Comparison of ENCODE assay signal across 1 cellular context in the genomic region with DNA sequence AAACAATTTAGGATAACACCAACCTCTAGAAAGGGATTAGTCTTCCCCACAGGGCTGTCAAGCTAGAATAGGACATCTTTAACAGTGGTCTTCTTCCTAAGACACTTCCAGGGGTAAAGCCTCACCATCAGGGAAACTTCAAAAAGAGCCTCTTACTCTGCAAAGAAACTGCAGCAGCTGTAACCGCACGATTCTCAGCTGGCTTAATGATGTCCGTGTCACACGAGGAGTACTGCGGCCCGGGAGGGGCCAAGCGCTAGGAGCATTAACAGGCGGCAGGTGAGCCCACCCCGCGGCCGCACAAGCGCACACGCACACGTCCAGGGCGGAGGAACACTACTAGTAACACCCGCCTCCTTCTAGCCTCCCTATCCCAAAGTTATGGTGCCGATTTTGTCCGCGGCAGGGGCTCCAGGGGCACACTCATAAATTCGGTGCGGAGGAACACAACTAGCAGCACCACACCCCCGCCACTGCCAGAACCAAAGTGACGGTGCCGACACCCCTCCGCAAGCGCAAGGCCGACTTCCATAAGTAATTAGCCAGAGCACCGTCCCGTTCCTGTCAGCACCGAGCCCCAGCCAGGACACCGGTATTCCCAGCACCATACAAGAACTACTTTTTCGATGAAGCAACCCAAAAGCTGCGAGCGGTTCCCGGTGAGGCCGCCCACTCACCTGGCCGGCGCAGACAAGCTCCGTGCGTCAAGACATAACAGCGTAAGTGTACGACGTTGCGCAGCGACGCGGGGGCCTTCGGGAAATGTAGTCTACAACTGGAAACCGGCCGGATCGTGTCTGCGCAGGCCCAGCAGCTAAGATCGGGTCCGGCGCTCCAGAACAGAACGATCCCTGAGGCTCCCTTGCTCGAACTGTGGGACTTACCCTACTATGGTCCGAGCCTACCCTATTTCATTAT.
TF ChIP-seq lines count a peak whose summit lies in the region.

A gene (plus strand): TSS at position 813 of the 918 bp plus-strand sequence. CDS start 3,572 bp downstream, outside the sequence.
A gene (minus strand): TSS at position 729 of the 918 bp plus-strand sequence. CDS start 8,116 bp downstream, outside the sequence.

TF ChIP-seq in HepG2, 621 proteins besides CTCF, POLR2A, EP300 and RAD21 (continued from another document and continues in another):
- TF ChIP-seq EEA1 (CRISPR knock-in tag; IDR thresholded peaks at IDR 0.05; ENCODE audit: borderline replicate concordance) (0 out of 2 replicates have a peak, but pooled peaks have one; percentile 0), NONO (IDR thresholded peaks at IDR 0.05) (no peak), NONO (CRISPR knock-in tag; conservative IDR thresholded peaks at IDR 0.05) (no peak), CBX1 (IDR thresholded peaks at IDR 0.05; ENCODE audit: low read depth) (no peak), PITX1 (CRISPR knock-in tag; IDR thresholded peaks at IDR 0.05) (no peak), MATR3 (CRISPR knock-in tag; IDR thresholded peaks at IDR 0.05) (no peak), SRSF4 (IDR thresholded peaks at IDR 0.05; ENCODE audit: low read depth, low read length, poor library complexity, severe bottlenecking) (no peak), SALL1 (CRISPR knock-in tag; IDR thresholded peaks at IDR 0.05) (peak; percentile 43; the same call in 1 of the 2 replicates), ZNF205 (CRISPR knock-in tag; IDR thresholded peaks at IDR 0.05) (0 out of 2 replicates have a peak, but pooled peaks have one; percentile 55), EZH2 (conservative IDR thresholded peaks at IDR 0.05; ENCODE audit: low read depth, low read length) (no peak), JARID2 (CRISPR knock-in tag; IDR thresholded peaks at IDR 0.05; ENCODE audit: insufficient replicate concordance) (peak; percentile 64), BHLHE40 (IDR thresholded peaks at IDR 0.05; ENCODE audit: low read length) (no peak), ZNF652 (CRISPR knock-in tag; IDR thresholded peaks at IDR 0.05; ENCODE audit: borderline replicate concordance, low read depth) (no peak), PAWR (CRISPR knock-in tag; IDR thresholded peaks at IDR 0.05; ENCODE audit: borderline replicate concordance) (no peak), ZNF382 (CRISPR knock-in tag; IDR thresholded peaks at IDR 0.05; ENCODE audit: borderline replicate concordance) (no peak), RXRA (CRISPR knock-in tag; IDR thresholded peaks at IDR 0.05) (no peak), IRX3 (CRISPR knock-in tag; IDR thresholded peaks at IDR 0.05; ENCODE audit: borderline replicate concordance, low read depth) (no peak), HES4 (CRISPR knock-in tag; IDR thresholded peaks at IDR 0.05; ENCODE audit: borderline replicate concordance) (no peak), ZNF543 (CRISPR knock-in tag; IDR thresholded peaks at IDR 0.05) (peak; percentile 83; the same call in 1 of the 2 replicates), JUND (CRISPR knock-in tag; IDR thresholded peaks at IDR 0.05) (no peak; the same call in 1 of the 2 replicates), FOXO1 (CRISPR knock-in tag; IDR thresholded peaks at IDR 0.05) (no peak; the same call in 1 of the 2 replicates), CCAR2 (optimal IDR thresholded peaks at IDR 0.05; ENCODE audit: low read depth, low read length) (no peak), ZBTB7A (CRISPR knock-in tag; IDR thresholded peaks at IDR 0.05) (no peak)
- TF ChIP-seq, protein P1, sequence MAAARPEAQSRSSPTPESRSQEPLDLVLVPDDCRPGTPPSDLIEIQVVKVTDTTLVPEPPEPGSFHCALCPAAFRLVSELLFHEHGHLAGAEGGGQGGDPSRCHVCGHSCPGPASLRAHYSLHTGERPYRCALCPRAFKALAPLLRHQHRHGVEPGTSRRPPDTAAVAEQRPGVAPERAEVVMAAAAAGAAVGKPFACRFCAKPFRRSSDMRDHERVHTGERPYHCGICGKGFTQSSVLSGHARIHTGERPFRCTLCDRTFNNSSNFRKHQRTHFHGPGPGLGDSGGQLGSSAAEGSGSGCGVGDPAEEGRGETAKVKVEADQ (CRISPR knock-in tag; IDR thresholded peaks at IDR 0.05; ENCODE audit: borderline replicate concordance) = no peak
- TF ChIP-seq, protein P2, sequence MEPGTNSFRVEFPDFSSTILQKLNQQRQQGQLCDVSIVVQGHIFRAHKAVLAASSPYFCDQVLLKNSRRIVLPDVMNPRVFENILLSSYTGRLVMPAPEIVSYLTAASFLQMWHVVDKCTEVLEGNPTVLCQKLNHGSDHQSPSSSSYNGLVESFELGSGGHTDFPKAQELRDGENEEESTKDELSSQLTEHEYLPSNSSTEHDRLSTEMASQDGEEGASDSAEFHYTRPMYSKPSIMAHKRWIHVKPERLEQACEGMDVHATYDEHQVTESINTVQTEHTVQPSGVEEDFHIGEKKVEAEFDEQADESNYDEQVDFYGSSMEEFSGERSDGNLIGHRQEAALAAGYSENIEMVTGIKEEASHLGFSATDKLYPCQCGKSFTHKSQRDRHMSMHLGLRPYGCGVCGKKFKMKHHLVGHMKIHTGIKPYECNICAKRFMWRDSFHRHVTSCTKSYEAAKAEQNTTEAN (CRISPR knock-in tag; conservative IDR thresholded peaks at IDR 0.05) = no peak
- TF ChIP-seq, protein P3, sequence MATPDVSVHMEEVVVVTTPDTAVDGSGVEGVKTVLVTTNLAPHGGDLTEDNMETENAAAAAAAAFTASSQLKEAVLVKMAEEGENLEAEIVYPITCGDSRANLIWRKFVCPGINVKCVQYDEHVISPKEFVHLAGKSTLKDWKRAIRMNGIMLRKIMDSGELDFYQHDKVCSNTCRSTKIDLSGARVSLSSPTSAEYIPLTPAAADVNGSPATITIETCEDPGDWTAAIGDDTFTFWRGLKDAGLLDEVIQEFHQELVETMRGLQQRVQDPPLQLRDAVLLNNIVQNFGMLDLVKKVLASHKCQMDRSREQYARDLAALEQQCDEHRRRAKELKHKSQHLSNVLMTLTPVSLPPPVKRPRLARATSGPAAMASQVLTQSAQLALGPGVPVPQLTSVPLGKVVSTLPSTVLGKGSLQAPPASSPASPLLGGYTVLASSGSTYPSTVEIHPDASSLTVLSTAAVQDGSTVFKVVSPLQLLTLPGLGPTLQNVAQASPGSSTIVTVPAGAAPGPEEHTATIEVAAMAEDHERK (CRISPR knock-in tag; IDR thresholded peaks at IDR 0.05; ENCODE audit: low read depth) = peak; percentile 99
- TF ChIP-seq, protein P4, sequence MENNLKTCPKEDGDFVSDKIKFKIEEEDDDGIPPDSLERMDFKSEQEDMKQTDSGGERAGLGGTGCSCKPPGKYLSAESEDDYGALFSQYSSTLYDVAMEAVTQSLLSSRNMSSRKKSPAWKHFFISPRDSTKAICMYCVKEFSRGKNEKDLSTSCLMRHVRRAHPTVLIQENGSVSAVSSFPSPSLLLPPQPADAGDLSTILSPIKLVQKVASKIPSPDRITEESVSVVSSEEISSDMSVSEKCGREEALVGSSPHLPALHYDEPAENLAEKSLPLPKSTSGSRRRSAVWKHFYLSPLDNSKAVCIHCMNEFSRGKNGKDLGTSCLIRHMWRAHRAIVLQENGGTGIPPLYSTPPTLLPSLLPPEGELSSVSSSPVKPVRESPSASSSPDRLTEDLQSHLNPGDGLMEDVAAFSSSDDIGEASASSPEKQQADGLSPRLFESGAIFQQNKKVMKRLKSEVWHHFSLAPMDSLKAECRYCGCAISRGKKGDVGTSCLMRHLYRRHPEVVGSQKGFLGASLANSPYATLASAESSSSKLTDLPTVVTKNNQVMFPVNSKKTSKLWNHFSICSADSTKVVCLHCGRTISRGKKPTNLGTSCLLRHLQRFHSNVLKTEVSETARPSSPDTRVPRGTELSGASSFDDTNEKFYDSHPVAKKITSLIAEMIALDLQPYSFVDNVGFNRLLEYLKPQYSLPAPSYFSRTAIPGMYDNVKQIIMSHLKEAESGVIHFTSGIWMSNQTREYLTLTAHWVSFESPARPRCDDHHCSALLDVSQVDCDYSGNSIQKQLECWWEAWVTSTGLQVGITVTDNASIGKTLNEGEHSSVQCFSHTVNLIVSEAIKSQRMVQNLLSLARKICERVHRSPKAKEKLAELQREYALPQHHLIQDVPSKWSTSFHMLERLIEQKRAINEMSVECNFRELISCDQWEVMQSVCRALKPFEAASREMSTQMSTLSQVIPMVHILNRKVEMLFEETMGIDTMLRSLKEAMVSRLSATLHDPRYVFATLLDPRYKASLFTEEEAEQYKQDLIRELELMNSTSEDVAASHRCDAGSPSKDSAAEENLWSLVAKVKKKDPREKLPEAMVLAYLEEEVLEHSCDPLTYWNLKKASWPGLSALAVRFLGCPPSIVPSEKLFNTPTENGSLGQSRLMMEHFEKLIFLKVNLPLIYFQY (CRISPR knock-in tag; IDR thresholded peaks at IDR 0.05; ENCODE audit: borderline replicate concordance) = no peak
- TF ChIP-seq, protein P5, sequence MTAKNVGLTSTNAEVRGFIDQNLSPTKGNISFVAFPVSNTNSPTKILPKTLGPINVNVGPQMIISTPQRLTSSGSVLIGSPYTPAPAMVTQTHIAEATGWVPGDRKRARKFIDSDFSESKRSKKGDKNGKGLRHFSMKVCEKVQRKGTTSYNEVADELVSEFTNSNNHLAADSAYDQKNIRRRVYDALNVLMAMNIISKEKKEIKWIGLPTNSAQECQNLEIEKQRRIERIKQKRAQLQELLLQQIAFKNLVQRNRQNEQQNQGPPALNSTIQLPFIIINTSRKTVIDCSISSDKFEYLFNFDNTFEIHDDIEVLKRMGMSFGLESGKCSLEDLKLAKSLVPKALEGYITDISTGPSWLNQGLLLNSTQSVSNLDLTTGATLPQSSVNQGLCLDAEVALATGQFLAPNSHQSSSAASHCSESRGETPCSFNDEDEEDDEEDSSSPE (CRISPR knock-in tag; IDR thresholded peaks at IDR 0.05) = peak; percentile 52
- TF ChIP-seq, protein P6, sequence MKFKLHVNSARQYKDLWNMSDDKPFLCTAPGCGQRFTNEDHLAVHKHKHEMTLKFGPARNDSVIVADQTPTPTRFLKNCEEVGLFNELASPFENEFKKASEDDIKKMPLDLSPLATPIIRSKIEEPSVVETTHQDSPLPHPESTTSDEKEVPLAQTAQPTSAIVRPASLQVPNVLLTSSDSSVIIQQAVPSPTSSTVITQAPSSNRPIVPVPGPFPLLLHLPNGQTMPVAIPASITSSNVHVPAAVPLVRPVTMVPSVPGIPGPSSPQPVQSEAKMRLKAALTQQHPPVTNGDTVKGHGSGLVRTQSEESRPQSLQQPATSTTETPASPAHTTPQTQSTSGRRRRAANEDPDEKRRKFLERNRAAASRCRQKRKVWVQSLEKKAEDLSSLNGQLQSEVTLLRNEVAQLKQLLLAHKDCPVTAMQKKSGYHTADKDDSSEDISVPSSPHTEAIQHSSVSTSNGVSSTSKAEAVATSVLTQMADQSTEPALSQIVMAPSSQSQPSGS (CRISPR knock-in tag; IDR thresholded peaks at IDR 0.05) = peak; percentile 43; the same call in 1 of the 2 replicates
- TF ChIP-seq, protein P7, sequence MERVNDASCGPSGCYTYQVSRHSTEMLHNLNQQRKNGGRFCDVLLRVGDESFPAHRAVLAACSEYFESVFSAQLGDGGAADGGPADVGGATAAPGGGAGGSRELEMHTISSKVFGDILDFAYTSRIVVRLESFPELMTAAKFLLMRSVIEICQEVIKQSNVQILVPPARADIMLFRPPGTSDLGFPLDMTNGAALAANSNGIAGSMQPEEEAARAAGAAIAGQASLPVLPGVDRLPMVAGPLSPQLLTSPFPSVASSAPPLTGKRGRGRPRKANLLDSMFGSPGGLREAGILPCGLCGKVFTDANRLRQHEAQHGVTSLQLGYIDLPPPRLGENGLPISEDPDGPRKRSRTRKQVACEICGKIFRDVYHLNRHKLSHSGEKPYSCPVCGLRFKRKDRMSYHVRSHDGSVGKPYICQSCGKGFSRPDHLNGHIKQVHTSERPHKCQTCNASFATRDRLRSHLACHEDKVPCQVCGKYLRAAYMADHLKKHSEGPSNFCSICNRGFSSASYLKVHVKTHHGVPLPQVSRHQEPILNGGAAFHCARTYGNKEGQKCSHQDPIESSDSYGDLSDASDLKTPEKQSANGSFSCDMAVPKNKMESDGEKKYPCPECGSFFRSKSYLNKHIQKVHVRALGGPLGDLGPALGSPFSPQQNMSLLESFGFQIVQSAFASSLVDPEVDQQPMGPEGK (CRISPR knock-in tag; IDR thresholded peaks at IDR 0.05) = peak; percentile 59
- TF ChIP-seq, protein P8, sequence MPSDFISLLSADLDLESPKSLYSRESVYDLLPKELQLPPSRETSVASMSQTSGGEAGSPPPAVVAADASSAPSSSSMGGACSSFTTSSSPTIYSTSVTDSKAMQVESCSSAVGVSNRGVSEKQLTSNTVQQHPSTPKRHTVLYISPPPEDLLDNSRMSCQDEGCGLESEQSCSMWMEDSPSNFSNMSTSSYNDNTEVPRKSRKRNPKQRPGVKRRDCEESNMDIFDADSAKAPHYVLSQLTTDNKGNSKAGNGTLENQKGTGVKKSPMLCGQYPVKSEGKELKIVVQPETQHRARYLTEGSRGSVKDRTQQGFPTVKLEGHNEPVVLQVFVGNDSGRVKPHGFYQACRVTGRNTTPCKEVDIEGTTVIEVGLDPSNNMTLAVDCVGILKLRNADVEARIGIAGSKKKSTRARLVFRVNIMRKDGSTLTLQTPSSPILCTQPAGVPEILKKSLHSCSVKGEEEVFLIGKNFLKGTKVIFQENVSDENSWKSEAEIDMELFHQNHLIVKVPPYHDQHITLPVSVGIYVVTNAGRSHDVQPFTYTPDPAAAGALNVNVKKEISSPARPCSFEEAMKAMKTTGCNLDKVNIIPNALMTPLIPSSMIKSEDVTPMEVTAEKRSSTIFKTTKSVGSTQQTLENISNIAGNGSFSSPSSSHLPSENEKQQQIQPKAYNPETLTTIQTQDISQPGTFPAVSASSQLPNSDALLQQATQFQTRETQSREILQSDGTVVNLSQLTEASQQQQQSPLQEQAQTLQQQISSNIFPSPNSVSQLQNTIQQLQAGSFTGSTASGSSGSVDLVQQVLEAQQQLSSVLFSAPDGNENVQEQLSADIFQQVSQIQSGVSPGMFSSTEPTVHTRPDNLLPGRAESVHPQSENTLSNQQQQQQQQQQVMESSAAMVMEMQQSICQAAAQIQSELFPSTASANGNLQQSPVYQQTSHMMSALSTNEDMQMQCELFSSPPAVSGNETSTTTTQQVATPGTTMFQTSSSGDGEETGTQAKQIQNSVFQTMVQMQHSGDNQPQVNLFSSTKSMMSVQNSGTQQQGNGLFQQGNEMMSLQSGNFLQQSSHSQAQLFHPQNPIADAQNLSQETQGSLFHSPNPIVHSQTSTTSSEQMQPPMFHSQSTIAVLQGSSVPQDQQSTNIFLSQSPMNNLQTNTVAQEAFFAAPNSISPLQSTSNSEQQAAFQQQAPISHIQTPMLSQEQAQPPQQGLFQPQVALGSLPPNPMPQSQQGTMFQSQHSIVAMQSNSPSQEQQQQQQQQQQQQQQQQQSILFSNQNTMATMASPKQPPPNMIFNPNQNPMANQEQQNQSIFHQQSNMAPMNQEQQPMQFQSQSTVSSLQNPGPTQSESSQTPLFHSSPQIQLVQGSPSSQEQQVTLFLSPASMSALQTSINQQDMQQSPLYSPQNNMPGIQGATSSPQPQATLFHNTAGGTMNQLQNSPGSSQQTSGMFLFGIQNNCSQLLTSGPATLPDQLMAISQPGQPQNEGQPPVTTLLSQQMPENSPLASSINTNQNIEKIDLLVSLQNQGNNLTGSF (CRISPR knock-in tag; IDR thresholded peaks at IDR 0.05) = no peak
- TF ChIP-seq, protein P9, sequence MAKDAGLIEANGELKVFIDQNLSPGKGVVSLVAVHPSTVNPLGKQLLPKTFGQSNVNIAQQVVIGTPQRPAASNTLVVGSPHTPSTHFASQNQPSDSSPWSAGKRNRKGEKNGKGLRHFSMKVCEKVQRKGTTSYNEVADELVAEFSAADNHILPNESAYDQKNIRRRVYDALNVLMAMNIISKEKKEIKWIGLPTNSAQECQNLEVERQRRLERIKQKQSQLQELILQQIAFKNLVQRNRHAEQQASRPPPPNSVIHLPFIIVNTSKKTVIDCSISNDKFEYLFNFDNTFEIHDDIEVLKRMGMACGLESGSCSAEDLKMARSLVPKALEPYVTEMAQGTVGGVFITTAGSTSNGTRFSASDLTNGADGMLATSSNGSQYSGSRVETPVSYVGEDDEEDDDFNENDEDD (CRISPR knock-in tag; IDR thresholded peaks at IDR 0.05; ENCODE audit: borderline replicate concordance) = peak; percentile 11; the same call in 1 of the 2 replicates
